Comparison of ENCODE assay signal across 9 cellular contexts in genomic region chrX:135185795-135186443, GRCh38. TPM values are rescaled to one million over a fixed set of nuclear protein-coding genes. Genes with fewer than 3 reads are reported as not detected.
A peak's percentile ranks its signal among the peaks of the same experiment; 100 is the strongest.
DNase-seq lines count a peak whose midpoint lies in the region; ATAC-seq, FAIRE-seq and TF ChIP-seq lines count a peak whose summit lies in the region.
"Had no signal": no experiment of that assay in that cellular context is flagged by ENCODE, and none has a peak within 500 bp of the region (broad histone marks: within the 10 kb centered on the region; RNA-seq: fewer than 3 reads in every experiment).

No MANE protein-coding gene starts in this region.

- intact Hi-C loops in left lung (cut with DNase I), result no loop called here

- in situ Hi-C loops in T47D (cut with HindIII; ENCODE audit: low pct_unique_long_range_greater_than_20kb, low sequenced_read_pairs), result no loop called here

- H3K27me3 ChIP-seq in left lung, result peaks cover 0 to 7% of the 10 kb centered on the region in 2 donors

- peak; percentile 88 for ATAC-seq in left lung

- no peaks in the 10 kb centered on the region for H3K9me3 ChIP-seq in left lung

- peak; percentile 36 for DNase-seq in NCI-H2171 treated with DMSO at 0.1 percent for 48 hours (lab: John Stamatoyannopoulos, UW)
- DNase-seq in NCI-H2171 (lab: John Stamatoyannopoulos, UW), result no peak
- peak; percentile 58 for DNase-seq in GM20000 (ENCODE audit: low spot score)
- peak; percentile 60 for DNase-seq in HT-29 (ENCODE audit: low spot score)
- peak; percentile 33 to 46 for DNase-seq in SHP77 (lab: John Stamatoyannopoulos, UW)
- DNase-seq in T47D (ENCODE audit: low read depth in 1 of 2, low spot score in 1 of 2), result peak; percentile 18 to 67
- DNase-seq in left lung, result no peak
- DNase-seq in urothelium cell line (ENCODE audit: low spot score), result peak; percentile 21

- no peak for FAIRE-seq in urothelium cell line (lab: Jason Lieb, UNC)
- FAIRE-seq: endometrium had no signal

- H3K4me3 ChIP-seq in left lung, result no peak overlapping the region

- H3K36me3 ChIP-seq in left lung, result no peaks in the 10 kb centered on the region

- TF ChIP-seq CTCF in GM20000 (IDR thresholded peaks at IDR 0.05; ENCODE audit: extremely low read depth, missing control alignments) (peak; percentile 37), left lung (IDR thresholded peaks at IDR 0.05) (peak; percentile 27 to 51)

- H3K27ac ChIP-seq in left lung, result no peak overlapping the region

- H3K4me1 ChIP-seq in left lung, result no peaks in the 10 kb centered on the region

RNA-seq across cellular contexts. Expression of gene CT55, which starts 14.7 kb away (rescaled TPM):
- total RNA-seq in HT-29 (2014; rRNA removed; shearing (Covaris generic)), result not detected in 2 replicates
- total RNA-seq in left lung, result not detected

Comparison
In these comparisons a context has a peak if more than half of its experiments do, and no peak if none do; other contexts are left out.
1. DNase-seq: peak in NCI-H2171 treated with DMSO at 0.1 percent for 48 hours (single experiment), GM20000 (single experiment), HT-29 (single experiment), SHP77 (2 of 2), T47D (2 of 2) and urothelium cell line (single experiment); none in NCI-H2171 (single experiment) and left lung (0 of 2).